ENCODE assay signal across 20 cellular contexts in the genomic region with DNA sequence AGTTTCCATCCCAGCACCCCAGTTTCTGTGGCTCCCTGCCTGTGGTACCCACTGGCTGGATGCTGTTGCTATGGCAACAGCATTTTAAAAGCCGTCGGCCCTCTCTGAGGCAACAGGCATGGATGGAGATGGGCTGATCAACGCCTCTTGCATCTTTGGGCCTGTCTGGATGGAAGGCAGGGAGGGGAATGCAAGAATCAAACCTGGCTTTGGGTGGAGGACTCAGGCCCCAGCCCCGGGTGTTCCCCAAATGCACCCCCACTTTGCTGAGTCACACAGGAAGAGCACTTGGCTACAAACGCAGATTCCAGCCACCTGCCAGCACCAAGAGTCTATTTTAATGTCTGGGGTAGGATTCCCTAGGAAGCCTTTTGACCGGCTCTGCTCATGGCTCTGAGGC. TPM values are rescaled to one million over a fixed set of nuclear protein-coding genes. Genes with fewer than 3 reads are reported as not detected.
DNase-seq lines count a peak whose midpoint lies in the region; ATAC-seq, FAIRE-seq and TF ChIP-seq lines count a peak whose summit lies in the region.
"Had no signal": no experiment of that assay in that cellular context is flagged by ENCODE, and none has a peak within 500 bp of the region (broad histone marks: within the 10 kb centered on the region; RNA-seq: fewer than 3 reads in every experiment).

No MANE protein-coding gene starts in this region.

- no peaks in the 10 kb centered on the region for H3K4me1 Mint-ChIP-seq in activated CD8-positive, alpha-beta T cell treated with anti-CD3 and anti-CD28 coated beads, Interleukin-2, amount 10 ng/mL, durations not matched to agents 7 days and 5 days (ENCODE audit: low read depth)
- H3K4me1 Mint-ChIP-seq: T-cell had no signal

- no peak overlapping the region for H3K4me3 Mint-ChIP-seq in activated CD8-positive, alpha-beta T cell treated with anti-CD3 and anti-CD28 coated beads, Interleukin-2, amount 10 ng/mL, durations not matched to agents 7 days and 5 days
- H3K4me3 Mint-ChIP-seq: T-cell had no signal

- SMC1A ChIA-PET in GM12878 (lab: Charles Lee; ENCODE audit: uncharacterized antibody, unreplicated experiment) = interaction anchor here (0.9 to 2.7 kb wide), 2 partner anchors 9 to 11 kb away, joined by 4 to 11 read pairs; no protein-coding TSS in a partner anchor

- intact Hi-C loops in GM12878 (cut with micrococcal nuclease; ENCODE audit: unreplicated experiment) = no loop called here

- no peak overlapping the region for H3K4me2 ChIP-seq in GM12878 (ENCODE audit: control insufficient read depth, insufficient read depth)

- WGBS in GM12878 (ENCODE audit: insufficient coverage, insufficient replicate concordance, low lambda C conversion rate, missing lambda C conversion rate) = 25% methylated on average over 6 of the region's 6 CpGs

- no peak for TF ChIP-seq POLR2A in GM12878 (IDR thresholded peaks at IDR 0.05; ENCODE audit: low read depth, low read length)

- H3K9me3 Mint-ChIP-seq in activated CD8-positive, alpha-beta T cell treated with anti-CD3 and anti-CD28 coated beads, Interleukin-2, amount 10 ng/mL, durations not matched to agents 7 days and 5 days (ENCODE audit: insufficient read depth) = no peaks in the 10 kb centered on the region
- H3K9me3 Mint-ChIP-seq: T-cell had no signal

- no peaks in the 10 kb centered on the region for H3K36me3 ChIP-seq in GM12878 (ENCODE audit: control insufficient read depth in 2 of 2, insufficient read depth in 2 of 2, low read length in 1 of 2)
- H3K36me3 ChIP-seq: adrenal gland, pancreas had no signal

- H3K27me3 Mint-ChIP-seq in activated CD8-positive, alpha-beta T cell treated with anti-CD3 and anti-CD28 coated beads, Interleukin-2, amount 10 ng/mL, durations not matched to agents 7 days and 5 days (ENCODE audit: low read depth) = peaks cover 11% of the 10 kb centered on the region

- RAD21 ChIA-PET in GM12878 (lab: Charles Lee; ENCODE audit: unreplicated experiment) = interaction anchor here (1.7 kb wide), 1 partner anchor 11 kb away, joined by 3 read pairs; no protein-coding TSS in a partner anchor

- H3K9me3 ChIP-seq in AG04450 (ENCODE audit: control insufficient read depth, insufficient read depth, low read length) = no peaks in the 10 kb centered on the region
- H3K9me3 ChIP-seq in GM12878 (replicated peaks; ENCODE audit: control insufficient read depth, insufficient read depth, low read length) = no peaks in the 10 kb centered on the region
- H3K9me3 ChIP-seq: adrenal gland, pancreas, tibial nerve had no signal

- no peaks in the 10 kb centered on the region for H3K79me2 ChIP-seq in GM12878 (ENCODE audit: control insufficient read depth, insufficient read depth, low read length)

- no peaks in the 10 kb centered on the region for H4K20me1 ChIP-seq in GM12878 (ENCODE audit: control insufficient read depth, insufficient read depth)

- DNase-seq in AG04450 (ENCODE audit: low read depth, low spot score) (no peak), HCEC 1CT (peak; percentile 53), GM12878 (ENCODE audit: low read depth, low spot score) (no peak), mesenteric fat pad (ENCODE audit: low spot score) (peak; percentile 73)
- no peak for DNase-seq in stimulated activated naive CD4-positive, alpha-beta T cell treated with Interleukin-2 at 50 U/mL for 16 hours (lab: John Stamatoyannopoulos, UW)
- DNase-seq in activated CD4-positive, alpha-beta T cell treated with anti-CD3 and anti-CD28 coated beads, Interleukin-2, amount 50 U/mL, for 48 hours = no peak
- no peak for DNase-seq in activated CD8-positive, alpha-beta T cell treated with anti-CD3 and anti-CD28 coated beads, Interleukin-2, amount 10 ng/mL, durations not matched to agents 7 days and 5 days
- DNase-seq: activated CD4-positive, CD25-positive, alpha-beta regulatory T cell treated with anti-CD3 and anti-CD28 coated beads, Interleukin-2, amount 50 U/mL, for 72 hours; activated T-cell treated with anti-CD3 and anti-CD28 coated beads, Interleukin-2, amount 50 U/mL, for 1 hour; mesenchymal stem cell; NCI-H1105 treated with DMSO at 0.1 percent for 48 hours; T-cell had no signal

- no peak overlapping the region for H2AFZ ChIP-seq in GM12878 (ENCODE audit: control insufficient read depth, low read depth, low read length)

- in situ Hi-C loops in GM12878 (cut with MboI) = loop anchor here (5.0 kb wide), 1 partner anchor 153 kb away; no protein-coding TSS in a partner anchor

- BruUV-seq in GM12878 (replicated peaks; lab: Mats Ljungman, UMichigan) = no TSS peak

- FAIRE-seq in GM12878 (lab: Jason Lieb, UNC) = no peak
- FAIRE-seq: GM12891, pancreas had no signal

- TF ChIP-seq CTCF in AG04450 (IDR thresholded peaks at IDR 0.05; ENCODE audit: low read depth, low read length) = no peak
- no peak for TF ChIP-seq CTCF in GM12878 (IDR thresholded peaks at IDR 0.05 in 2 of 3, conservative IDR thresholded peaks at IDR 0.05 in 1 of 3; ENCODE audit: control insufficient read depth in 2 of 3, extremely low read depth in 1 of 3, insufficient read depth in 1 of 3, low read depth in 3 of 3, low read length in 3 of 3)

- no peak overlapping the region for H3K4me3 ChIP-seq in AG04450 (ENCODE audit: low read depth, low read length)
- no peak overlapping the region for H3K4me3 ChIP-seq in GM12878
- H3K4me3 ChIP-seq: adrenal gland, pancreas, tibial nerve had no signal

- POLR2A ChIA-PET in AG04450 (lab: Yijun Ruan, JAX) (no interaction called here), GM12878 (lab: Charles Lee) (no interaction called here)
- POLR2A ChIA-PET in activated CD8-positive, alpha-beta T cell treated with anti-CD3 and anti-CD28 coated beads, Interleukin-2, amount 10 ng/mL, durations not matched to agents 7 days and 5 days (lab: Charles Lee) = no interaction called here

- TF ChIP-seq RAD21 in GM12878 (IDR thresholded peaks at IDR 0.05; ENCODE audit: insufficient read depth, low read depth, low read length) = no peak

- H3K27ac Mint-ChIP-seq in activated CD8-positive, alpha-beta T cell treated with anti-CD3 and anti-CD28 coated beads, Interleukin-2, amount 10 ng/mL, durations not matched to agents 7 days and 5 days = no peak overlapping the region
- H3K27ac Mint-ChIP-seq: T-cell had no signal

- H3K4me1 ChIP-seq in GM12878 (ENCODE audit: control insufficient read depth, insufficient read depth, low read length) = no peaks in the 10 kb centered on the region
- H3K4me1 ChIP-seq: adrenal gland, pancreas had no signal

- no peak overlapping the region for H3K9ac ChIP-seq in GM12878 (ENCODE audit: control insufficient read depth, insufficient read depth, low read length)

- CTCF ChIA-PET in AG04450 (lab: Charles Lee) = interaction anchor here (0.9 to 9.0 kb wide), 4 partner anchors 11 to 646 kb away, joined by 3 to 57 read pairs (median 5); no protein-coding TSS in a partner anchor
- CTCF ChIA-PET in GM12878 (lab: Yijun Ruan, JAX) = interaction anchor here (2.1 to 5.1 kb wide), 2 partner anchors 10 to 137 kb away, joined by 8 to 27 read pairs; no protein-coding TSS in a partner anchor
- CTCF ChIA-PET in activated CD8-positive, alpha-beta T cell treated with anti-CD3 and anti-CD28 coated beads, Interleukin-2, amount 10 ng/mL, durations not matched to agents 7 days and 5 days (lab: Charles Lee) = interaction anchor here (0.9 to 1.5 kb wide), 2 partner anchors 11 to 58 kb away, joined by 3 to 4 read pairs; no protein-coding TSS in a partner anchor

- TF ChIP-seq EP300 in GM12878 (IDR thresholded peaks at IDR 0.05; ENCODE audit: borderline replicate concordance in 1 of 2, control insufficient read depth in 1 of 2, low read depth in 2 of 2, low read length in 2 of 2) = no peak

- H3K27ac ChIP-seq in AG04450 (ENCODE audit: low read depth, low read length) = peak overlapping the region; percentile 31
- no peak overlapping the region for H3K27ac ChIP-seq in GM12878 (ENCODE audit: control insufficient read depth, insufficient read depth)
- H3K27ac ChIP-seq: adrenal gland, pancreas, tibial nerve had no signal

- ATAC-seq in GM12878 (no peak), GM21381 (IDR thresholded peaks at IDR 0.05; ENCODE audit: unreplicated experiment) (no peak)
- no peak for ATAC-seq in activated CD8-positive, alpha-beta T cell treated with anti-CD3 and anti-CD28 coated beads, Interleukin-2, amount 10 ng/mL, durations not matched to agents 7 days and 5 days
- ATAC-seq: pancreas, T-cell had no signal

- no peaks in the 10 kb centered on the region for H3K36me3 Mint-ChIP-seq in activated CD8-positive, alpha-beta T cell treated with anti-CD3 and anti-CD28 coated beads, Interleukin-2, amount 10 ng/mL, durations not matched to agents 7 days and 5 days (ENCODE audit: low read depth)
- H3K36me3 Mint-ChIP-seq: T-cell had no signal

- H3K27me3 ChIP-seq in AG04450 (ENCODE audit: control insufficient read depth, insufficient read depth, low read length) (no peaks in the 10 kb centered on the region), GM12878 (replicated peaks in 1 of 2; ENCODE audit: control insufficient read depth in 2 of 2, insufficient read depth in 2 of 2, low read length in 1 of 2) (no peaks in the 10 kb centered on the region; a peak in 1 of 4 replicates)
- H3K27me3 ChIP-seq: adrenal gland, pancreas, tibial nerve had no signal

RNA-seq across cellular contexts. Expression of a gene that starts 45.7 kb away (rescaled TPM):
- 326 and 398 TPM in 2 replicates for polyA plus RNA-seq in AG04450 (2011; rRNA removed)
- 277 and 363 TPM in 2 replicates for polyA minus RNA-seq in AG04450 (2011; rRNA and poly(A)+ RNA removed)
- total RNA-seq in GM12878 (2013; cell fraction: nucleolus; rRNA removed) = 24.2 and 29.7 TPM in 2 replicates
- 0.85 and 0.87 TPM in 2 replicates for total RNA-seq in GM12878 (2014; rRNA removed)
- total RNA-seq in GM12878 (2014; rRNA removed; fragmentation: Illumina TruSeq; extraction: Trizol) = 0.45 and 0.51 TPM in 2 replicates
- total RNA-seq in GM12878 (2021) = 1.2 and 1.8 TPM in 2 replicates
- 0.67 TPM for polyA plus RNA-seq in GM12878 (2011; ENCODE audit: low read depth)
- 0.85 and 1.9 TPM in 2 replicates for polyA plus RNA-seq in GM12878 (2011; rRNA removed)
- 1.6 and 1.8 TPM in 2 replicates for polyA plus RNA-seq in GM12878 (2011; cell fraction: cytosol; rRNA removed)
- 2.0 and 2.1 TPM in 2 replicates for polyA plus RNA-seq in GM12878 (2011; cell fraction: nucleus; rRNA removed)
- polyA plus RNA-seq in GM12878 (2012) = 1.5 and 2.4 TPM in 2 replicates
- 0.30 and 0.54 TPM in 2 replicates for polyA plus RNA-seq in GM12878 (2014; fragmentation: Illumina TruSeq; extraction: Trizol)
- under 1 TPM; 0.11 to 0.16 TPM for polyA plus RNA-seq in GM12878 (2014; fragmentation: Nextera tagmentation; extraction: Ambion mirVana)
- 0.68 and 1.1 TPM in 2 replicates for polyA plus RNA-seq in GM12878 (2014; rRNA removed)
- polyA plus RNA-seq in GM12878 (2016; fragmentation: Nextera tagmentation; extraction: Ambion mirVana) = under 1 TPM; 0.25 to 0.47 TPM
- polyA minus RNA-seq in GM12878 (2011; rRNA and poly(A)+ RNA removed) = 1.4 and 2.0 TPM in 2 replicates
- polyA minus RNA-seq in GM12878 (2011; cell fraction: cytosol; rRNA and poly(A)+ RNA removed) = 1.2 and 1.4 TPM in 2 replicates
- polyA minus RNA-seq in GM12878 (2011; cell fraction: nucleus; rRNA and poly(A)+ RNA removed) = 0.73 and 0.96 TPM in 2 replicates
- total RNA-seq in mesenteric fat pad = 131 TPM
- total RNA-seq in activated CD8-positive, alpha-beta T cell treated with anti-CD3 and anti-CD28 coated beads, Interleukin-2, amount 10 ng/mL, durations not matched to agents 7 days and 5 days = under 1 TPM; 0.31 to 0.34 TPM
- total RNA-seq: OCI-LY7 had no signal

RNA-seq across cellular contexts. Expression of a gene that starts 49.8 kb away (rescaled TPM):
- polyA plus RNA-seq in AG04450 (2011; rRNA removed) = 2.9 and 3.5 TPM in 2 replicates
- 2.7 and 4.6 TPM in 2 replicates for polyA minus RNA-seq in AG04450 (2011; rRNA and poly(A)+ RNA removed)
- total RNA-seq in GM12878 (2013; cell fraction: nucleolus; rRNA removed) = not detected in 2 replicates
- total RNA-seq in GM12878 (2014; rRNA removed) = not detected in 2 replicates
- total RNA-seq in GM12878 (2014; rRNA removed; fragmentation: Illumina TruSeq; extraction: Trizol) = not detected in 2 replicates
- total RNA-seq in GM12878 (2021) = not detected in 2 replicates
- polyA plus RNA-seq in GM12878 (2011; ENCODE audit: low read depth) = not detected
- not detected in 2 replicates for polyA plus RNA-seq in GM12878 (2011; rRNA removed)
- not detected in 2 replicates for polyA plus RNA-seq in GM12878 (2011; cell fraction: cytosol; rRNA removed)
- polyA plus RNA-seq in GM12878 (2011; cell fraction: nucleus; rRNA removed) = not detected in 2 replicates
- polyA plus RNA-seq in GM12878 (2012) = not detected in 2 replicates
- not detected in 2 replicates for polyA plus RNA-seq in GM12878 (2014; fragmentation: Illumina TruSeq; extraction: Trizol)
- not detected for polyA plus RNA-seq in GM12878 (2014; fragmentation: Nextera tagmentation; extraction: Ambion mirVana)
- polyA plus RNA-seq in GM12878 (2014; rRNA removed) = not detected in 2 replicates
- polyA plus RNA-seq in GM12878 (2016; fragmentation: Nextera tagmentation; extraction: Ambion mirVana) = not detected
- polyA minus RNA-seq in GM12878 (2011; rRNA and poly(A)+ RNA removed) = not detected in 2 replicates
- not detected in 2 replicates for polyA minus RNA-seq in GM12878 (2011; cell fraction: cytosol; rRNA and poly(A)+ RNA removed)
- not detected in 2 replicates for polyA minus RNA-seq in GM12878 (2011; cell fraction: nucleus; rRNA and poly(A)+ RNA removed)
- 5.6 TPM for total RNA-seq in mesenteric fat pad
- total RNA-seq in activated CD8-positive, alpha-beta T cell treated with anti-CD3 and anti-CD28 coated beads, Interleukin-2, amount 10 ng/mL, durations not matched to agents 7 days and 5 days = not detected
- total RNA-seq: dermis microvascular lymphatic vessel endothelial cell, NCI-H460, OCI-LY7, T-cell had no signal

Comparison
In these comparisons a context has a peak if more than half of its experiments do, and no peak if none do; other contexts are left out.
1. DNase-seq: peak in HCEC 1CT (single experiment) and mesenteric fat pad (single experiment); none in AG04450 (single experiment), GM12878 (single experiment), stimulated activated naive CD4-positive, alpha-beta T cell treated with Interleukin-2 at 50 U/mL for 16 hours (single experiment), activated CD4-positive, alpha-beta T cell treated with anti-CD3 and anti-CD28 coated beads, Interleukin-2, amount 50 U/mL, for 48 hours (0 of 2) and activated CD8-positive, alpha-beta T cell treated with anti-CD3 and anti-CD28 coated beads, Interleukin-2, amount 10 ng/mL, durations not matched to agents 7 days and 5 days (single experiment).